In the genomic region with DNA sequence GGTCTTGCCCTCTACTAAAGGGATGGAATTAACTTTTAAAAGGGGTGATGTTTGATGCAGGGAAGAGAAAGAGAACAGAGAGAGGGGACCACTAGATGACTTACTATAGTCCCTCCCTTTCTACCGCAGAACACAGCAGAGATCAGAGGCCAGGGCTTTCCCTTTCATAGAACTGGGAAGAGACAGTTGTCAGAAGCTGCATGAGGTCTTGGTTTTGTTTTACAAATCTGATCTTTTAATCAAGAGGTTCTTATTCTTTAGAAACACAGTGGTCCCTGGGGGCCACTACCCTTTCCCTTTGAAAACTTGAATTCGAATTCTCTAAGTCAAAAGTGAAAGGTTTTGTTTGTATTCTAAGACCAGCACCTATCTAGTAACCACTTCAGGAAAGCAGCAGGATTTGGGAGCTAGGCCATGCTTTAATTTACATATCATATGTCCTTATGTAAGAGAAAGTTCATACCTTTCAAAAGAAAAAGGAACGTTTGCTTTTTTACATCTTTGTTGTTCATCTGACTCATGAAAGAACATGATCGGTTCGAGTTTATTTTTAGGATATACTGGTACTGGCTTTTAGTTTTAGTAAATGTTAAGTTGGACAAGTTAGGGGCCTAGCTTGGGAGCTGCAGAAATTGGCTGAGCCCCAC, we compare ENCODE assay signal across 13 cellular contexts. TPM values are rescaled to one million over a fixed set of nuclear protein-coding genes. Genes with fewer than 3 reads are reported as not detected.
A peak's percentile ranks its signal among the peaks of the same experiment; 100 is the strongest.
DNase-seq lines count a peak whose midpoint lies in the region; ATAC-seq, FAIRE-seq and TF ChIP-seq lines count a peak whose summit lies in the region.
"Had no signal": no experiment of that assay in that cellular context is flagged by ENCODE, and none has a peak within 500 bp of the region (broad histone marks: within the 10 kb centered on the region; RNA-seq: fewer than 3 reads in every experiment).

No MANE protein-coding gene starts in this region.

- H3K4me2 ChIP-seq in KMS-11: peak overlapping the region; percentile 7; the same call in 1 of the 2 replicates

- H3K4me3 Mint-ChIP-seq in CD8-positive, alpha-beta T cell: peak overlapping the region; percentile 2
- H3K4me3 Mint-ChIP-seq in neural crest cell: peak overlapping the region; percentile 54

- DNase-seq in CD8-positive, alpha-beta T cell: peak in 1 of 7 experiments; percentile 12
- DNase-seq in dorsolateral prefrontal cortex (no peak), neural crest cell (ENCODE audit: low read depth, low spot score) (no peak), RCC 7860 (ENCODE audit: low spot score) (no peak), mucosa of gallbladder (ENCODE audit: low spot score) (no peak), GOT3 (lab: John Stamatoyannopoulos, UW) (no peak)
- DNase-seq: activated CD4-positive, alpha-beta T cell treated with anti-CD3 and anti-CD28 coated beads, Interleukin-2, amount 50 U/mL, for 1 hour; NCI-H146; stimulated activated CD4-positive, alpha-beta T cell treated with anti-CD3 and anti-CD28 coated beads, Interleukin-4, amount 100 ng/mL, for 1 hour had no signal

- intact Hi-C loops in CD8-positive, alpha-beta T cell (cut with DNase I, micrococcal nuclease): loop anchor here (5.0 to 10.0 kb wide), 3 partner anchors 383 to 1021 kb away; no protein-coding TSS in a partner anchor
- intact Hi-C loops in dorsolateral prefrontal cortex (cut with DNase I): loop anchor here (10.0 kb wide), 2 partner anchors 1013 to 1023 kb away; no protein-coding TSS in a partner anchor

- POLR2A ChIA-PET in CD8-positive, alpha-beta T cell (lab: Charles Lee): interaction anchor here (1.0 to 1.3 kb wide), 2 partner anchors 14 to 470 kb away, joined by 3 read pairs; no protein-coding TSS in a partner anchor

- peak; percentile 32 for ATAC-seq in CD8-positive, alpha-beta T cell
- no peak for ATAC-seq in HG02588 (IDR thresholded peaks at IDR 0.05; ENCODE audit: unreplicated experiment)

- peaks cover 51% of the 10 kb centered on the region for H3K4me1 ChIP-seq in CD8-positive, alpha-beta T cell (ENCODE audit: insufficient read depth, low read length)
- peaks cover 90% of the 10 kb centered on the region for H3K4me1 ChIP-seq in KMS-11 (ENCODE audit: low read depth, poor library complexity, severe bottlenecking)

- TF ChIP-seq CTCF in CD8-positive, alpha-beta T cell (IDR thresholded peaks at IDR 0.05): no peak
- TF ChIP-seq CTCF in KMS-11 (conservative IDR thresholded peaks at IDR 0.05; ENCODE audit: low read depth, low read length) (no peak), dorsolateral prefrontal cortex (IDR thresholded peaks at IDR 0.05 in 54 of 56, conservative IDR thresholded peaks at IDR 0.05 in 2 of 56; ENCODE audit: low read depth in 1 of 56, partially characterized antibody in 56 of 56) (peak in 1 of 56 donors; percentile 6), neural crest cell (conservative IDR thresholded peaks at IDR 0.05) (no peak)

- peak overlapping the region; percentile 73 for H3K27ac Mint-ChIP-seq in CD8-positive, alpha-beta T cell
- H3K27ac Mint-ChIP-seq in neural crest cell (ENCODE audit: unreplicated experiment): no peak overlapping the region

- peaks cover 98% of the 10 kb centered on the region for H3K79me2 ChIP-seq in KMS-11 (ENCODE audit: insufficient read depth, low read depth)

- no peaks in the 10 kb centered on the region for H3K27me3 ChIP-seq in CD8-positive, alpha-beta T cell (ENCODE audit: insufficient read depth, low read length)
- H3K27me3 ChIP-seq in KMS-11 (ENCODE audit: insufficient read depth, low read depth) (no peaks in the 10 kb centered on the region), dorsolateral prefrontal cortex (no peaks in the 10 kb centered on the region)

- peaks cover 61% of the 10 kb centered on the region for H3K4me1 Mint-ChIP-seq in CD8-positive, alpha-beta T cell (ENCODE audit: low read depth)
- peaks cover 73% of the 10 kb centered on the region for H3K4me1 Mint-ChIP-seq in neural crest cell

- peaks cover 42% of the 10 kb centered on the region for H4K20me1 ChIP-seq in KMS-11 (ENCODE audit: insufficient read depth)

- H3K27ac ChIP-seq in CD8-positive, alpha-beta T cell (ENCODE audit: low read depth, low read length): no peak overlapping the region
- peak overlapping the region; percentile 7; the same call in 1 of the 2 replicates for H3K27ac ChIP-seq in KMS-11
- H3K27ac ChIP-seq in dorsolateral prefrontal cortex: peak overlapping the region in 58 of 59 donors; percentile 0 to 99 (median 69)
- H3K27ac ChIP-seq: HL-60 had no signal

- H3K9me3 Mint-ChIP-seq in CD8-positive, alpha-beta T cell: no peaks in the 10 kb centered on the region
- H3K9me3 Mint-ChIP-seq in neural crest cell: no peaks in the 10 kb centered on the region

- peaks cover 35% of the 10 kb centered on the region for H3K36me3 Mint-ChIP-seq in CD8-positive, alpha-beta T cell
- peaks cover 4% of the 10 kb centered on the region for H3K36me3 Mint-ChIP-seq in neural crest cell (ENCODE audit: low read depth)

- no peak overlapping the region for H2AFZ ChIP-seq in KMS-11 (ENCODE audit: low read depth)

- H3K36me3 ChIP-seq in CD8-positive, alpha-beta T cell (ENCODE audit: insufficient read depth, low read length): no peaks in the 10 kb centered on the region
- no peaks in the 10 kb centered on the region for H3K36me3 ChIP-seq in KMS-11 (ENCODE audit: insufficient read depth)

- no peak overlapping the region for H3K4me3 ChIP-seq in CD8-positive, alpha-beta T cell (ENCODE audit: low read depth, low read length)
- no peak overlapping the region for H3K4me3 ChIP-seq in KMS-11 (IDR thresholded peaks at IDR 0.05; ENCODE audit: insufficient read depth, low read depth, low read length)
- H3K4me3 ChIP-seq in dorsolateral prefrontal cortex: peak overlapping the region in 12 of 59 donors; percentile 1 to 38 (median 11)

- CTCF ChIA-PET in CD8-positive, alpha-beta T cell (lab: Charles Lee): interaction anchor here (0.8 to 4.3 kb wide), 7 partner anchors 13 to 470 kb away, joined by 3 to 40 read pairs (median 6); no protein-coding TSS in a partner anchor

- H3K27me3 Mint-ChIP-seq in CD8-positive, alpha-beta T cell (ENCODE audit: low read depth): no peaks in the 10 kb centered on the region
- peaks cover 5% of the 10 kb centered on the region for H3K27me3 Mint-ChIP-seq in neural crest cell (ENCODE audit: low read depth)

- H3K9ac ChIP-seq in KMS-11: no peak overlapping the region

- FAIRE-seq in RCC 7860 (lab: Jason Lieb, UNC): no peak

- no peaks in the 10 kb centered on the region for H3K9me3 ChIP-seq in CD8-positive, alpha-beta T cell (ENCODE audit: low read length)

RNA-seq across cellular contexts. Expression of gene FBXL14, which starts 6.3 kb away (rescaled TPM):
- total RNA-seq in CD8-positive, alpha-beta T cell: 10 to 100 TPM; 28.1 to 30.5 TPM
- total RNA-seq in dorsolateral prefrontal cortex: 10 to 100 TPM; 26.6 to 73.6 (median 35.7) TPM
- total RNA-seq in neural crest cell: 28.0 and 33.7 TPM in 2 replicates
- 23.3 TPM for total RNA-seq in mucosa of gallbladder

RNA-seq across cellular contexts. Expression of gene WNT5B, which starts 41.0 kb away (rescaled TPM):
- total RNA-seq in CD8-positive, alpha-beta T cell: not detected
- 1 to 10 TPM; 2.2 to 9.3 (median 5.1) TPM for total RNA-seq in dorsolateral prefrontal cortex
- total RNA-seq in neural crest cell: 14.0 and 14.2 TPM in 2 replicates
- 7.3 TPM for total RNA-seq in mucosa of gallbladder
- total RNA-seq: mononuclear cell had no signal
